Comparison of ENCODE assay signal across 7 cellular contexts in the genomic region with DNA sequence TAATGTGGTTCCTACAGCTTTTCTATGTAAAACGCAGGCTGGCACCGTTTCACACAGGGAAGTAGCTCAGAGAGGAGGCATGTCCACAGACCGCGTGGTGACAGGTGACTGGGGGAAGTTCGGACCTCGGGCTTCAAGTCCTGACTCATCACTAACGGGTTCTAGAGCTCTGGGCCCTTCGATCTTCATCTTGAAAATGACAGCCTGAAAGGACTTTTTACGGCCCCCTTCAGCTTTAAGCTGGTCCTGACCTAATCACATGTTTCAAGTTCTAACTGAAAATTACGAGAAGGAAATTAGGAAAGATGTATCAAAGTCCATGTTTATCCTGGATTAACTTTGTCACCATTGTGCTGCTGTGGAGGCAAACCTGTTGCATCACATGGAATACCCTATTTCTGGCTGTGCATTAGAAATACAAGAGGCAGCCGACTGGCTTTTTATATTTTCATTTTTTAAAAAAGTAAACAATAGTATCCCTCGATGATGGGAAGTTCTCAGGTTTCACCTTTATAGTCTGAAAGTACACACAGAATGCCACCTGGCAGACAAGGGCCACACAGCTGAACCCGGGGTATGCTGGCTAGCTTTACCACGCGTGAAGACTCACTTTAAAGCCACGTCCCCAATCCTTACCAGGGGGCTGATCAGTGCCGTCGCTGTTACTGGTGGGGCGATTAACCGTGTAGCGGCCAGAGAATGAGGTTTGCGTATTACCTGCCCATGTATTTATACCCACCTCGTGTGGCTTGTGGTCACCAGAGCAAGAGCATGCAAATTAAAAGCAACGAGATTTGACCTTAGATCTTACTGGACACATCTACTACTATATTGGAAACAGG. TPM values are rescaled to one million over a fixed set of nuclear protein-coding genes. Genes with fewer than 3 reads are reported as not detected.
DNase-seq lines count a peak whose midpoint lies in the region; ATAC-seq and TF ChIP-seq lines count a peak whose summit lies in the region.

No MANE protein-coding gene starts in this region.

- H4K20me1 ChIP-seq in KMS-11 (ENCODE audit: insufficient read depth): no peaks in the 10 kb centered on the region

- TF ChIP-seq CTCF in KMS-11 (conservative IDR thresholded peaks at IDR 0.05; ENCODE audit: low read depth, low read length) (no peak), esophagus squamous epithelium (IDR thresholded peaks at IDR 0.05) (no peak), nephron progenitor cell (IDR thresholded peaks at IDR 0.05) (no peak), vagina (IDR thresholded peaks at IDR 0.05) (no peak)

- H3K4me3 Mint-ChIP-seq in activated CD8-positive, alpha-beta T cell treated with anti-CD3 and anti-CD28 coated beads, Interleukin-2, amount 10 ng/mL, durations not matched to agents 7 days and 5 days: peak overlapping the region; percentile 91
- peak overlapping the region; percentile 89 for H3K4me3 Mint-ChIP-seq in nephron progenitor cell

- ATAC-seq in GM18498 (IDR thresholded peaks at IDR 0.05; ENCODE audit: unreplicated experiment): peak; percentile 27
- ATAC-seq in GM21737 (IDR thresholded peaks at IDR 0.05; ENCODE audit: unreplicated experiment): peak; percentile 25
- ATAC-seq in activated CD8-positive, alpha-beta T cell treated with anti-CD3 and anti-CD28 coated beads, Interleukin-2, amount 10 ng/mL, durations not matched to agents 7 days and 5 days: no peak

- no peaks in the 10 kb centered on the region for H3K27me3 Mint-ChIP-seq in activated CD8-positive, alpha-beta T cell treated with anti-CD3 and anti-CD28 coated beads, Interleukin-2, amount 10 ng/mL, durations not matched to agents 7 days and 5 days (ENCODE audit: low read depth)
- H3K27me3 Mint-ChIP-seq in nephron progenitor cell (ENCODE audit: low read depth, poor library complexity): peaks cover 3% of the 10 kb centered on the region

- H3K36me3 ChIP-seq in KMS-11 (ENCODE audit: insufficient read depth) (no peaks in the 10 kb centered on the region), esophagus squamous epithelium (no peaks in the 10 kb centered on the region), vagina (no peaks in the 10 kb centered on the region)

- H3K36me3 Mint-ChIP-seq in activated CD8-positive, alpha-beta T cell treated with anti-CD3 and anti-CD28 coated beads, Interleukin-2, amount 10 ng/mL, durations not matched to agents 7 days and 5 days (ENCODE audit: low read depth): peaks cover 26% of the 10 kb centered on the region
- H3K36me3 Mint-ChIP-seq in nephron progenitor cell (ENCODE audit: low read depth): peaks cover 11% of the 10 kb centered on the region

- H3K9ac ChIP-seq in KMS-11: peak overlapping the region; percentile 77; the same call in 1 of the 2 replicates

- H2AFZ ChIP-seq in KMS-11 (ENCODE audit: low read depth): peak overlapping the region; percentile 42

- intact Hi-C loops in esophagus squamous epithelium (cut with DNase I): loop anchor here (10.0 kb wide), 1 partner anchor 203 kb away; no protein-coding TSS in a partner anchor
- intact Hi-C loops in vagina (cut with DNase I): no loop called here

- CTCF ChIA-PET in activated CD8-positive, alpha-beta T cell treated with anti-CD3 and anti-CD28 coated beads, Interleukin-2, amount 10 ng/mL, durations not matched to agents 7 days and 5 days (lab: Charles Lee): interaction anchor here (1.2 to 3.2 kb wide), 6 partner anchors 12 to 230 kb away, joined by 3 to 48 read pairs (median 12); no protein-coding TSS in a partner anchor

- H3K4me1 Mint-ChIP-seq in activated CD8-positive, alpha-beta T cell treated with anti-CD3 and anti-CD28 coated beads, Interleukin-2, amount 10 ng/mL, durations not matched to agents 7 days and 5 days (ENCODE audit: low read depth): peaks cover 59% of the 10 kb centered on the region
- peaks cover 58% of the 10 kb centered on the region for H3K4me1 Mint-ChIP-seq in nephron progenitor cell

- peak overlapping the region; percentile 86 for H3K27ac Mint-ChIP-seq in activated CD8-positive, alpha-beta T cell treated with anti-CD3 and anti-CD28 coated beads, Interleukin-2, amount 10 ng/mL, durations not matched to agents 7 days and 5 days
- H3K27ac Mint-ChIP-seq in nephron progenitor cell: no peak overlapping the region

- DNase-seq in activated CD8-positive, alpha-beta T cell treated with anti-CD3 and anti-CD28 coated beads, Interleukin-2, amount 10 ng/mL, durations not matched to agents 7 days and 5 days: peak; percentile 48
- DNase-seq in esophagus squamous epithelium (lab: John Stamatoyannopoulos, UW) (no peak), nephron progenitor cell (peak; percentile 9), vagina (ENCODE audit: extremely low spot score in 2 of 2) (no peak)

- H3K4me1 ChIP-seq in KMS-11 (ENCODE audit: low read depth, poor library complexity, severe bottlenecking): peaks cover 50% of the 10 kb centered on the region
- peaks cover 4 to 76% (median 12%) of the 10 kb centered on the region in 3 donors for H3K4me1 ChIP-seq in esophagus squamous epithelium
- peaks cover 42% of the 10 kb centered on the region for H3K4me1 ChIP-seq in vagina

- H3K27me3 ChIP-seq in KMS-11 (ENCODE audit: insufficient read depth, low read depth): no peaks in the 10 kb centered on the region
- H3K27me3 ChIP-seq in esophagus squamous epithelium: peaks cover 0 to 5% (median 0%) of the 10 kb centered on the region in 4 donors
- H3K27me3 ChIP-seq in vagina: no peaks in the 10 kb centered on the region

- H3K9me3 Mint-ChIP-seq in activated CD8-positive, alpha-beta T cell treated with anti-CD3 and anti-CD28 coated beads, Interleukin-2, amount 10 ng/mL, durations not matched to agents 7 days and 5 days (ENCODE audit: insufficient read depth): no peaks in the 10 kb centered on the region
- no peaks in the 10 kb centered on the region for H3K9me3 Mint-ChIP-seq in nephron progenitor cell

- H3K9me3 ChIP-seq in esophagus squamous epithelium: no peaks in the 10 kb centered on the region
- no peaks in the 10 kb centered on the region for H3K9me3 ChIP-seq in vagina

- peaks cover 76% of the 10 kb centered on the region for H3K79me2 ChIP-seq in KMS-11 (ENCODE audit: insufficient read depth, low read depth)

- WGBS in esophagus squamous epithelium, 2 donors: 4 to 12% methylated on average over 20 to 24 of the region's 24 CpGs

- H3K4me2 ChIP-seq in KMS-11: peak overlapping the region; percentile 69

- POLR2A ChIA-PET in activated CD8-positive, alpha-beta T cell treated with anti-CD3 and anti-CD28 coated beads, Interleukin-2, amount 10 ng/mL, durations not matched to agents 7 days and 5 days (lab: Charles Lee): interaction anchor here (0.6 to 3.1 kb wide), 11 partner anchors 13 to 537 kb away, joined by 3 to 44 read pairs (median 4); partner anchors contain the start of gene ASF1A

- H3K4me3 ChIP-seq in KMS-11 (IDR thresholded peaks at IDR 0.05; ENCODE audit: insufficient read depth, low read depth, low read length) (no peak overlapping the region), esophagus squamous epithelium (peak overlapping the region; percentile 72 to 97 (median 90)), vagina (peak overlapping the region; percentile 97 to 99)

- H3K27ac ChIP-seq in KMS-11 (peak overlapping the region; percentile 68), esophagus squamous epithelium (peak overlapping the region; percentile 90 to 96 (median 92)), vagina (peak overlapping the region; percentile 100)

- no peak for TF ChIP-seq POLR2A in esophagus squamous epithelium (IDR thresholded peaks at IDR 0.05)
- no peak for TF ChIP-seq POLR2A in vagina (IDR thresholded peaks at IDR 0.05)

RNA-seq across cellular contexts. Expression of gene MAN1A1, which starts 1.9 kb away (rescaled TPM):
- total RNA-seq in activated CD8-positive, alpha-beta T cell treated with anti-CD3 and anti-CD28 coated beads, Interleukin-2, amount 10 ng/mL, durations not matched to agents 7 days and 5 days: 10 to 100 TPM; 13.7 to 13.9 TPM
- total RNA-seq in esophagus squamous epithelium: 10 to 100 TPM in 2 of 4 donors, 1 to 10 TPM in 2; 6.3 to 92.3 (median 22.4) TPM
- 71.2 TPM for total RNA-seq in vagina

Comparison
In these comparisons a context has a peak if more than half of its experiments do, and no peak if none do; other contexts are left out.
1. DNase-seq: peak in activated CD8-positive, alpha-beta T cell treated with anti-CD3 and anti-CD28 coated beads, Interleukin-2, amount 10 ng/mL, durations not matched to agents 7 days and 5 days (single experiment) and nephron progenitor cell (single experiment); none in esophagus squamous epithelium (single experiment) and vagina (0 of 2).
2. Peak in every context shown above with its lines, with median percentiles within 50 percentile points of each other: H3K27ac ChIP-seq.